ENCODE assay signal across 8 cellular contexts in the genomic region with DNA sequence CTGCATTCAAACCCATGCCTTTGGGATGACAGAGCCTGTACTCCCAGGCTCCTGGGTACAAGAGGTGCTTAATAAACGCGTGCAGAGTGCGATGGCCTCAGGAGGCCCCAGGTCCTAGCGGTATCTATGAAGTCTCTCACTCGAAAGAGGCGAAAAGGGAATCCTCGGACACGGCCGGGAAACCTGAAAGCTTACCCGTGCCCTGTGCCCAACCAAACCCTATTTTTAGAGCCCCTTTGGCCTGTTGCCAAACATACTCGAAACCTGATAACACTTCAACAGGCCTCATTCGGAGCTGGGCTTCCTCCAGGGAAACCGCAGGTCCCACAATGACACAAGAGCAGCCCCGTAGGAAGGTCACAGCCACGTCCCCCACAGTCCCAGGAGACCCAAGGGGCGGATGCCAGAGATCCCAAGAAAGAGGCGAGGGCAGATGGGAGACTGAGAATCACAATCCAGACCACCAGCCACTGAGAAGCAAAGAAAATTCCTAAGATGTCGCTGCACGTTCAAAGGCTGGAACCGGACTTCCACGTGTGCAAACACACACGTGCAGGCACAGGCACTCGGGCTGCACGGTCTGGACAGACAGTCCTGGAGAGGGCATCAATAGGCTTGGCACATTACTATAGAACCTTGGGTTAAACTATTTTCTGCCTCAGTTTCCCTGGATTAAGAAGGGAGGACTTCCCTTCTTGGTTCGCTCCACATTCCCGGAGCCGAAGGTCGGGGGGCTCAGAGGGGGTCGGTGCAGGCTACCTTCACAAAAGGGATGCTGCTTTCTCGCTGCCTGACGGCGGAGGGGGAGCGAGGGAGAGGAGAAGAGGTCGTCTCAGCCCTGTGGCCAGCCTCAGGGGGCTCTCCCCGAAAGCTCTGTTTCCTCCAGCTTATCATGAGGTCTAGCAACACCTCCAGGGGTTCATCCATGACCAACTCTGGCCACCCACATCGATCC. TPM values are rescaled to one million over a fixed set of nuclear protein-coding genes. Genes with fewer than 3 reads are reported as not detected.
DNase-seq lines count a peak whose midpoint lies in the region; ATAC-seq and TF ChIP-seq lines count a peak whose summit lies in the region.

No MANE protein-coding gene starts in this region.

- peak overlapping the region; percentile 36 to 59 for H3K27ac Mint-ChIP-seq in T-cell
- peak overlapping the region; percentile 92 for H3K27ac Mint-ChIP-seq in endothelial cell (ENCODE audit: unreplicated experiment)

- POLR2A ChIA-PET in T-cell (lab: Charles Lee) = interaction anchor here in 1 of 2 donors (0.7 kb wide), 1 partner anchor 9 kb away, joined by 4 read pairs; no protein-coding TSS in a partner anchor

- DNase-seq in CMK (ENCODE audit: low read depth) (peak; percentile 93), T-cell (peak in 33 of 34 experiments; percentile 8 to 64 (median 49)), endothelial cell (ENCODE audit: low spot score) (no peak), dermis blood vessel endothelial cell (no peak), NCI-H2227 (lab: John Stamatoyannopoulos, UW; ENCODE audit: unreplicated experiment) (no peak)
- DNase-seq in stimulated activated CD8-positive, alpha-beta memory T cell treated with anti-CD3 and anti-CD28 coated beads, Interleukin-2, amount 100 ng/mL, for 48 hours (ENCODE audit: low read depth in 2 of 2) = peak; percentile 34 to 38

- CTCF ChIA-PET in T-cell (lab: Charles Lee) = interaction anchor here in 1 of 2 donors (0.8 kb wide), 1 partner anchor 28 kb away, joined by 4 read pairs; no protein-coding TSS in a partner anchor

- peaks cover 0 to 39% of the 10 kb centered on the region in 2 donors for H3K27me3 Mint-ChIP-seq in T-cell
- H3K27me3 Mint-ChIP-seq in endothelial cell (ENCODE audit: unreplicated experiment) = peaks cover 48% of the 10 kb centered on the region

- H3K4me3 Mint-ChIP-seq in T-cell (peak overlapping the region; percentile 55 to 71 (median 65)), endothelial cell (ENCODE audit: unreplicated experiment) (peak overlapping the region; percentile 82)

- peaks cover 5% of the 10 kb centered on the region for H3K36me3 Mint-ChIP-seq in T-cell
- H3K36me3 Mint-ChIP-seq in endothelial cell (ENCODE audit: low read depth, unreplicated experiment) = peaks cover 28% of the 10 kb centered on the region

- ATAC-seq in HG02798 (IDR thresholded peaks at IDR 0.05; ENCODE audit: poor library complexity, unreplicated experiment) = peak; percentile 44
- ATAC-seq in T-cell (replicated peaks in 1 of 4) = peak in 3 of 4 experiments; percentile 35 to 56 (median 48)
- ATAC-seq in GM19351 (IDR thresholded peaks at IDR 0.05; ENCODE audit: unreplicated experiment) = no peak

- H3K9me3 Mint-ChIP-seq in T-cell (no peaks in the 10 kb centered on the region), endothelial cell (ENCODE audit: unreplicated experiment) (no peaks in the 10 kb centered on the region)

- H3K4me1 Mint-ChIP-seq in T-cell (peaks cover 68 to 70% (median 70%) of the 10 kb centered on the region in 3 donors), endothelial cell (ENCODE audit: unreplicated experiment) (peaks cover 59% of the 10 kb centered on the region)

- no peak for TF ChIP-seq CTCF in endothelial cell (IDR thresholded peaks at IDR 0.05; ENCODE audit: unreplicated experiment)

RNA-seq across cellular contexts. Expression of gene PDGFB, which starts 8.2 kb away (rescaled TPM):
- total RNA-seq in T-cell = 10 to 100 TPM in 2 of 5 donors, 1 to 10 TPM in 3; 2.9 to 18.3 (median 4.6) TPM
- total RNA-seq in endothelial cell (ENCODE audit: unreplicated experiment) = 53.4 TPM
- 75.7 and 80.1 TPM in 2 replicates for total RNA-seq in dermis blood vessel endothelial cell

Comparison
In these comparisons a context has a peak if more than half of its experiments do, and no peak if none do; other contexts are left out.
1. DNase-seq: peak in CMK (single experiment), T-cell (33 of 34) and stimulated activated CD8-positive, alpha-beta memory T cell treated with anti-CD3 and anti-CD28 coated beads, Interleukin-2, amount 100 ng/mL, for 48 hours (2 of 2); none in endothelial cell (single experiment), dermis blood vessel endothelial cell (single experiment) and NCI-H2227 (single experiment).